In genomic region chr1:206704239-206704638, GRCh38 we compare ENCODE assay signal across 1 cellular context.
A peak's percentile ranks its signal among the peaks of the same experiment; 100 is the strongest.
TF ChIP-seq lines count a peak whose summit lies in the region.

No MANE protein-coding gene starts in this region.

TF ChIP-seq in GM12878, 131 proteins besides CTCF, POLR2A, EP300 and RAD21 (continued from another document):
- TF ChIP-seq ATF3 (IDR thresholded peaks at IDR 0.05; ENCODE audit: borderline replicate concordance, extremely low read depth, low read depth, low read length) = no peak
- TF ChIP-seq CBFB (IDR thresholded peaks at IDR 0.05; ENCODE audit: low read depth) = no peak
- TF ChIP-seq TARDBP (IDR thresholded peaks at IDR 0.05; ENCODE audit: borderline replicate concordance) = no peak
- 0 out of 2 replicates have a peak, but pooled peaks have one; percentile 1 for TF ChIP-seq FOXM1 (IDR thresholded peaks at IDR 0.05; ENCODE audit: low read depth, low read length)
- no peak for TF ChIP-seq BCL3 (IDR thresholded peaks at IDR 0.05; ENCODE audit: borderline replicate concordance, insufficient read depth, low read depth, low read length, poor library complexity, severe bottlenecking)
